Comparison of ENCODE assay signal across 15 cellular contexts in genomic region chr11:93905384-93905783, GRCh38. TPM values are rescaled to one million over a fixed set of nuclear protein-coding genes. Genes with fewer than 3 reads are reported as not detected.
DNase-seq lines count a peak whose midpoint lies in the region; ATAC-seq, FAIRE-seq and TF ChIP-seq lines count a peak whose summit lies in the region.
"Had no signal": no experiment of that assay in that cellular context is flagged by ENCODE, and none has a peak within 500 bp of the region (broad histone marks: within the 10 kb centered on the region; RNA-seq: fewer than 3 reads in every experiment).

No MANE protein-coding gene starts in this region.

- no peak for TF ChIP-seq POLR2A in spleen (IDR thresholded peaks at IDR 0.05)

- no peak overlapping the region for H2BK15ac ChIP-seq in H9 (ENCODE audit: low read depth, low read length)

- BruUV-seq in PC-3 (replicated peaks; lab: Mats Ljungman, UMichigan), result no TSS peak

- H3K27me3 Mint-ChIP-seq in H9 (ENCODE audit: low read depth), result peaks cover 13% of the 10 kb centered on the region

- H3K9me3 ChIP-seq in PC-3 (ENCODE audit: low read length), result no peaks in the 10 kb centered on the region
- H3K9me3 ChIP-seq in pancreas, result no peaks in the 10 kb centered on the region
- no peaks in the 10 kb centered on the region for H3K9me3 ChIP-seq in spleen
- H3K9me3 ChIP-seq in H9 (ENCODE audit: control insufficient read depth, low read depth, low read length), result no peaks in the 10 kb centered on the region
- H3K9me3 ChIP-seq: mucosa of descending colon, suprapubic skin had no signal

- H3K4me1 ChIP-seq in PC-3 (ENCODE audit: insufficient read depth, low read length) (peaks cover 47% of the 10 kb centered on the region), pancreas (no peaks in the 10 kb centered on the region), spleen (no peaks in the 10 kb centered on the region), H9 (ENCODE audit: insufficient read depth, low read length) (no peaks in the 10 kb centered on the region; the same call in 1 of the 2 replicates)
- H3K4me1 ChIP-seq: suprapubic skin had no signal

- H3K23ac ChIP-seq in H9 (ENCODE audit: insufficient read length, low read depth, low read length), result no peak overlapping the region

- intact Hi-C loops in PC-3 (cut with micrococcal nuclease) (loop anchor here (1.0 to 5.0 kb wide), 3 partner anchors 48 to 587 kb away; partner anchors contain the start of genes ANKRD49 and MRE11), pancreas (cut with DNase I) (no loop called here), spleen (cut with DNase I; ENCODE audit: low total_unique reads) (no loop called here)

- no peak for FAIRE-seq in pancreas (lab: Jason Lieb, UNC)
- FAIRE-seq: G401.6, GM18507 had no signal

- H3K4me3 Mint-ChIP-seq in H9, result no peak overlapping the region
- H3K4me3 Mint-ChIP-seq: activated T-helper 17 cell treated with anti-CD3 and anti-CD28 coated beads, Interleukin-2, amount 50 U/mL, for 72 hours had no signal

- no peaks in the 10 kb centered on the region for H3K79me2 ChIP-seq in PC-3 (ENCODE audit: low read length)
- H3K79me2 ChIP-seq in H9 (ENCODE audit: insufficient read depth, low read length), result no peaks in the 10 kb centered on the region

- H2BK12ac ChIP-seq in H9 (ENCODE audit: insufficient read length, low read depth, low read length), result no peak overlapping the region

- no peaks in the 10 kb centered on the region for H3K23me2 ChIP-seq in H9 (ENCODE audit: insufficient read length, low read depth, low read length, poor library complexity, severe bottlenecking)

- POLR2A ChIA-PET in PC-3 (lab: Charles Lee; ENCODE audit: unreplicated experiment), result interaction anchor here (0.6 kb wide), 4 partner anchors 10 to 769 kb away, joined by 3 to 5 read pairs (median 3); partner anchors contain the start of genes PANX1 and VSTM5

- no peak overlapping the region; the same call in 1 of the 2 replicates for H3K9ac ChIP-seq in PC-3 (ENCODE audit: low read length)
- H3K9ac ChIP-seq in H9 (ENCODE audit: extremely low read depth, insufficient read length, low read length), result no peak overlapping the region

- H3K27ac Mint-ChIP-seq in H9, result no peak overlapping the region
- H3K27ac Mint-ChIP-seq: activated T-helper 17 cell treated with anti-CD3 and anti-CD28 coated beads, Interleukin-2, amount 50 U/mL, for 72 hours had no signal

- peaks cover 0 to under 1% of the 10 kb centered on the region in 2 experiments; a peak in 1 of 5 replicates for H3K9me3 Mint-ChIP-seq in H9
- H3K9me3 Mint-ChIP-seq: activated T-helper 17 cell treated with anti-CD3 and anti-CD28 coated beads, Interleukin-2, amount 50 U/mL, for 72 hours had no signal

- H4K8ac ChIP-seq in H9 (replicated peaks; ENCODE audit: insufficient read length, low read depth, low read length), result no peak overlapping the region

- no peaks in the 10 kb centered on the region for H3K36me3 Mint-ChIP-seq in H9 (ENCODE audit: insufficient read depth in 1 of 3, low read depth in 3 of 3)

- no peak overlapping the region for H4K5ac ChIP-seq in H9 (ENCODE audit: insufficient read length, low read depth, low read length)

- H3K4me2 ChIP-seq in PC-3 (ENCODE audit: low read length) (peak overlapping the region; percentile 3; the same call in 1 of the 2 replicates), H9 (ENCODE audit: insufficient read depth, insufficient read length, low read length) (no peak overlapping the region)

- H4K20me1 ChIP-seq in PC-3 (ENCODE audit: low read length) (no peaks in the 10 kb centered on the region), H9 (ENCODE audit: control insufficient read depth, insufficient read depth, insufficient read length) (no peaks in the 10 kb centered on the region)

- no peaks in the 10 kb centered on the region for H3K27me3 ChIP-seq in PC-3 (ENCODE audit: low read length)
- H3K27me3 ChIP-seq in pancreas, result no peaks in the 10 kb centered on the region
- peaks cover 0 to 5% (median 0%) of the 10 kb centered on the region in 7 donors for H3K27me3 ChIP-seq in spleen (replicated peaks in 1 of 7)
- no peaks in the 10 kb centered on the region for H3K27me3 ChIP-seq in H9 (ENCODE audit: insufficient read depth, low read length)
- H3K27me3 ChIP-seq: suprapubic skin had no signal

- no peak overlapping the region for H2AK5ac ChIP-seq in H9 (ENCODE audit: insufficient read length, low read length)

- no peak overlapping the region for H2BK5ac ChIP-seq in H9 (ENCODE audit: insufficient read length, low read length)

- H3K27ac ChIP-seq in PC-3 (ENCODE audit: low read length) (peak overlapping the region; percentile 72), pancreas (no peak overlapping the region), spleen (no peak overlapping the region), H9 (ENCODE audit: insufficient read length, low read depth, low read length) (no peak overlapping the region)
- H3K27ac ChIP-seq: suprapubic skin had no signal

- H3K36me3 ChIP-seq in PC-3 (ENCODE audit: low read depth, low read length), result no peaks in the 10 kb centered on the region
- no peaks in the 10 kb centered on the region for H3K36me3 ChIP-seq in pancreas
- no peaks in the 10 kb centered on the region for H3K36me3 ChIP-seq in spleen
- H3K36me3 ChIP-seq: suprapubic skin had no signal

- H2BK120ac ChIP-seq in H9 (ENCODE audit: low read depth, low read length, poor library complexity, severe bottlenecking), result no peak overlapping the region

- no peaks in the 10 kb centered on the region for H3K9me2 ChIP-seq in PC-3 (replicated peaks; ENCODE audit: low read length)

- peaks cover 7 to 10% of the 10 kb centered on the region in 2 experiments for H3K4me1 Mint-ChIP-seq in H9
- H3K4me1 Mint-ChIP-seq: activated T-helper 17 cell treated with anti-CD3 and anti-CD28 coated beads, Interleukin-2, amount 50 U/mL, for 72 hours had no signal

- H3K4me3 ChIP-seq in PC-3 (ENCODE audit: low read length) (no peak overlapping the region), epithelial cell of esophagus (ENCODE audit: low read length) (no peak overlapping the region), pancreas (no peak overlapping the region), spleen (no peak overlapping the region)
- H3K4me3 ChIP-seq: mucosa of descending colon, suprapubic skin had no signal

- no peak overlapping the region for H2BK20ac ChIP-seq in H9 (ENCODE audit: low read depth, low read length, poor library complexity, severe bottlenecking)

- no peak overlapping the region for H2AFZ ChIP-seq in PC-3 (ENCODE audit: low read length)
- H2AFZ ChIP-seq in H9 (ENCODE audit: low read length), result no peak overlapping the region

- ATAC-seq in PC-3 (no peak; the same call in 1 of the 2 replicates), pancreas (peak in 3 of 4 donors; percentile 53 to 65 (median 55)), HG03135 (IDR thresholded peaks at IDR 0.05; ENCODE audit: unreplicated experiment) (no peak)
- ATAC-seq: activated T-helper 17 cell treated with anti-CD3 and anti-CD28 coated beads, Interleukin-2, amount 50 U/mL, for 72 hours; mucosa of descending colon had no signal

- H3K79me1 ChIP-seq in H9 (ENCODE audit: insufficient read depth, low read depth, low read length, poor library complexity, severe bottlenecking), result no peaks in the 10 kb centered on the region

- no peak overlapping the region for H3K4ac ChIP-seq in H9 (ENCODE audit: low read depth, low read length)

- no peak overlapping the region for H4K91ac ChIP-seq in H9 (ENCODE audit: insufficient read length, low read depth, low read length)

- DNase-seq in ELR (ENCODE audit: low read depth) (peak; percentile 78), PC-3 (peak; percentile 90), epithelial cell of esophagus (ENCODE audit: low read depth) (peak; percentile 29), pancreas (peak in 1 of 6 donors; percentile 11), spleen (no peak), H9 (no peak)
- DNase-seq in stimulated activated CD4-positive, alpha-beta T cell treated with anti-CD3 and anti-CD28 coated beads, Interleukin-2, amount 100 ng/mL, for 24 hours, result no peak
- DNase-seq: islet precursor cell, mucosa of descending colon had no signal

- no peak overlapping the region for H3K14ac ChIP-seq in H9 (ENCODE audit: insufficient read depth, low read length)

- no peak overlapping the region for H3K18ac ChIP-seq in H9 (ENCODE audit: insufficient read length, low read depth, low read length)

- TF ChIP-seq CTCF in PC-3 (conservative IDR thresholded peaks at IDR 0.05; ENCODE audit: low read depth, low read length), result no peak
- no peak for TF ChIP-seq CTCF in epithelial cell of esophagus (IDR thresholded peaks at IDR 0.05; ENCODE audit: insufficient read depth, low read depth, low read length, missing control alignments)
- no peak for TF ChIP-seq CTCF in pancreas (IDR thresholded peaks at IDR 0.05)
- TF ChIP-seq CTCF in spleen (IDR thresholded peaks at IDR 0.05 in 8 of 11, conservative IDR thresholded peaks at IDR 0.05 in 3 of 11), result no peak
- TF ChIP-seq CTCF in H9 (conservative IDR thresholded peaks at IDR 0.05), result no peak

- no peak overlapping the region for H3K56ac ChIP-seq in H9 (ENCODE audit: insufficient read length, low read depth, low read length)

- WGBS in pancreas, 2 donors, result 50 to 61% methylated on average over 3 of the region's 3 CpGs
- WGBS in spleen, 5 donors, result 60 to 65% (median 61%) methylated on average over 3 of the region's 3 CpGs
- no CpG with 5 or more reads among the region's 3 CpGs for WGBS in H9 (ENCODE audit: extremely low coverage, insufficient read length, low lambda C conversion rate)

- H3F3A ChIP-seq in PC-3 (ENCODE audit: low read length, unreplicated experiment), result no peaks in the 10 kb centered on the region

- no peak overlapping the region for H3T11ph ChIP-seq in H9 (ENCODE audit: low read length)

- CTCF ChIA-PET in PC-3 (lab: Charles Lee), result interaction anchor here (0.6 to 2.2 kb wide), 2 partner anchors 10 to 40 kb away, joined by 4 to 18 read pairs; no protein-coding TSS in a partner anchor

RNA-seq across cellular contexts. Expression of gene VSTM5, which starts 55.0 kb away (rescaled TPM):
- total RNA-seq in PC-3 (2014; rRNA removed) (12.6 and 15.6 TPM in 2 replicates), pancreas (under 1 TPM; 0.18 to 0.31 (median 0.26) TPM), spleen (not detected), H9 (2021) (not detected in 2 replicates)
- polyA plus RNA-seq in pancreas (under 1 TPM; 0.23 to 0.27 TPM), spleen (not detected)
- total RNA-seq: activated T-helper 17 cell treated with anti-CD3 and anti-CD28 coated beads, Interleukin-2, amount 50 U/mL, for 72 hours; osteocyte had no signal

Comparison
In these comparisons a context has a peak if more than half of its experiments do, and no peak if none do; other contexts are left out.
1. DNase-seq: peak in ELR (single experiment), PC-3 (single experiment) and epithelial cell of esophagus (single experiment); none in spleen (single experiment), stimulated activated CD4-positive, alpha-beta T cell treated with anti-CD3 and anti-CD28 coated beads, Interleukin-2, amount 100 ng/mL, for 24 hours (0 of 2) and H9 (single experiment).
2. ATAC-seq: peak in pancreas (3 of 4); none in PC-3 (single experiment) and HG03135 (single experiment).
3. RNA of gene VSTM5, which starts 55.0 kb away (total RNA-seq): 12.6 to 15.6 TPM in PC-3; 0.18 to 0.31 TPM in pancreas, not detected in spleen and not detected in H9; every median in the first group is over 10 times any median in the second.